1 cellular context compared by ENCODE assay signal in genomic region chr1:114648503-114648902, GRCh38.
A peak's percentile ranks its signal among the peaks of the same experiment; 100 is the strongest.
TF ChIP-seq lines count a peak whose summit lies in the region.

No MANE protein-coding gene starts in this region.

TF ChIP-seq in K562, 482 proteins besides CTCF, POLR2A, EP300 and RAD21:
- TF ChIP-seq, protein P1, sequence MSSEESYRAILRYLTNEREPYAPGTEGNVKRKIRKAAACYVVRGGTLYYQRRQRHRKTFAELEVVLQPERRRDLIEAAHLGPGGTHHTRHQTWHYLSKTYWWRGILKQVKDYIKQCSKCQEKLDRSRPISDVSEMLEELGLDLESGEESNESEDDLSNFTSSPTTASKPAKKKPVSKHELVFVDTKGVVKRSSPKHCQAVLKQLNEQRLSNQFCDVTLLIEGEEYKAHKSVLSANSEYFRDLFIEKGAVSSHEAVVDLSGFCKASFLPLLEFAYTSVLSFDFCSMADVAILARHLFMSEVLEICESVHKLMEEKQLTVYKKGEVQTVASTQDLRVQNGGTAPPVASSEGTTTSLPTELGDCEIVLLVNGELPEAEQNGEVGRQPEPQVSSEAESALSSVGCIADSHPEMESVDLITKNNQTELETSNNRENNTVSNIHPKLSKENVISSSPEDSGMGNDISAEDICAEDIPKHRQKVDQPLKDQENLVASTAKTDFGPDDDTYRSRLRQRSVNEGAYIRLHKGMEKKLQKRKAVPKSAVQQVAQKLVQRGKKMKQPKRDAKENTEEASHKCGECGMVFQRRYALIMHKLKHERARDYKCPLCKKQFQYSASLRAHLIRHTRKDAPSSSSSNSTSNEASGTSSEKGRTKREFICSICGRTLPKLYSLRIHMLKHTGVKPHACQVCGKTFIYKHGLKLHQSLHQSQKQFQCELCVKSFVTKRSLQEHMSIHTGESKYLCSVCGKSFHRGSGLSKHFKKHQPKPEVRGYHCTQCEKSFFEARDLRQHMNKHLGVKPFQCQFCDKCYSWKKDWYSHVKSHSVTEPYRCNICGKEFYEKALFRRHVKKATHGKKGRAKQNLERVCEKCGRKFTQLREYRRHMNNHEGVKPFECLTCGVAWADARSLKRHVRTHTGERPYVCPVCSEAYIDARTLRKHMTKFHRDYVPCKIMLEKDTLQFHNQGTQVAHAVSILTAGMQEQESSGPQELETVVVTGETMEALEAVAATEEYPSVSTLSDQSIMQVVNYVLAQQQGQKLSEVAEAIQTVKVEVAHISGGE (CRISPR knock-in tag; IDR thresholded peaks at IDR 0.05), result 0 out of 6 replicates have a peak, but pooled peaks of 1 of the 3 experiments have one; percentile 29
- TF ChIP-seq, protein P2, sequence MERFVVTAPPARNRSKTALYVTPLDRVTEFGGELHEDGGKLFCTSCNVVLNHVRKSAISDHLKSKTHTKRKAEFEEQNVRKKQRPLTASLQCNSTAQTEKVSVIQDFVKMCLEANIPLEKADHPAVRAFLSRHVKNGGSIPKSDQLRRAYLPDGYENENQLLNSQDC (CRISPR knock-in tag; IDR thresholded peaks at IDR 0.05), result no peak
- TF ChIP-seq ZNF280B (CRISPR knock-in tag; IDR thresholded peaks at IDR 0.05) (no peak), ZNF316 (IDR thresholded peaks at IDR 0.05) (peak; percentile 34; the same call in 1 of the 2 replicates)
